ENCODE assay signal across 8 cellular contexts in genomic region chr16:54282202-54282922, GRCh38. TPM values are rescaled to one million over a fixed set of nuclear protein-coding genes. Genes with fewer than 3 reads are reported as not detected.
DNase-seq lines count a peak whose midpoint lies in the region; ATAC-seq and TF ChIP-seq lines count a peak whose summit lies in the region.

No MANE protein-coding gene starts in this region.

- H3K9me3 ChIP-seq in upper lobe of left lung, result no peaks in the 10 kb centered on the region

- peak; percentile 65 to 77 for ATAC-seq in upper lobe of left lung (ENCODE audit: low FRiP score in 2 of 2)
- no peak for ATAC-seq in GM21360 (IDR thresholded peaks at IDR 0.05; ENCODE audit: unreplicated experiment)
- no peak for ATAC-seq in HG02938 (IDR thresholded peaks at IDR 0.05; ENCODE audit: unreplicated experiment)

- 3 to 8% methylated on average over 17 to 33 of the region's 42 CpGs for WGBS in upper lobe of left lung, 2 donors

- no peak for TF ChIP-seq POLR2A in upper lobe of left lung (IDR thresholded peaks at IDR 0.05)

- DNase-seq in stimulated activated CD4-positive, alpha-beta T cell treated with anti-CD3 and anti-CD28 coated beads, Interleukin-1b, Interleukin-23, amount 100 ng/mL, for 48 hours, result peak; percentile 41
- no peak for DNase-seq in stimulated activated CD4-positive, alpha-beta T cell treated with anti-CD3 and anti-CD28 coated beads, Interleukin-4, amount 100 ng/mL, for 4 hours
- DNase-seq in astrocyte of the hippocampus (ENCODE audit: low read depth, low spot score) (peak; percentile 82), islet precursor cell (peak; percentile 77), upper lobe of left lung (peak; percentile 81 to 93), NCI-H2081 (lab: John Stamatoyannopoulos, UW) (no peak)

- H3K36me3 ChIP-seq in upper lobe of left lung, result no peaks in the 10 kb centered on the region

- H3K4me3 ChIP-seq in upper lobe of left lung, result peak overlapping the region in 3 of 4 donors; percentile 48 to 71 (median 65)

- peak overlapping the region in 3 of 4 donors; percentile 21 to 93 (median 89) for H3K27ac ChIP-seq in upper lobe of left lung

- TF ChIP-seq CTCF in upper lobe of left lung (IDR thresholded peaks at IDR 0.05), result peak; percentile 42 to 65 (median 52)

- TF ChIP-seq EP300 in upper lobe of left lung (IDR thresholded peaks at IDR 0.05), result no peak

- H3K4me1 ChIP-seq in upper lobe of left lung, result peaks cover 28 to 59% (median 31%) of the 10 kb centered on the region in 4 donors

- H3K27me3 ChIP-seq in upper lobe of left lung, result peaks cover 0 to 43% (median 14%) of the 10 kb centered on the region in 4 donors

RNA-seq across cellular contexts. Expression of gene IRX3, which starts 4.2 kb away (rescaled TPM):
- 100 to 1,000 TPM in 2 of 6 donors, 10 to 100 TPM in 4; 50.9 to 157 (median 61.3) TPM for total RNA-seq in upper lobe of left lung

Comparison
In these comparisons a context has a peak if more than half of its experiments do, and no peak if none do; other contexts are left out.
1. DNase-seq: peak in stimulated activated CD4-positive, alpha-beta T cell treated with anti-CD3 and anti-CD28 coated beads, Interleukin-1b, Interleukin-23, amount 100 ng/mL, for 48 hours (single experiment), astrocyte of the hippocampus (single experiment), islet precursor cell (single experiment) and upper lobe of left lung (2 of 2); none in stimulated activated CD4-positive, alpha-beta T cell treated with anti-CD3 and anti-CD28 coated beads, Interleukin-4, amount 100 ng/mL, for 4 hours (0 of 2) and NCI-H2081 (0 of 2).
2. ATAC-seq: peak in upper lobe of left lung (2 of 2); none in GM21360 (single experiment) and HG02938 (single experiment).